In the genomic region with DNA sequence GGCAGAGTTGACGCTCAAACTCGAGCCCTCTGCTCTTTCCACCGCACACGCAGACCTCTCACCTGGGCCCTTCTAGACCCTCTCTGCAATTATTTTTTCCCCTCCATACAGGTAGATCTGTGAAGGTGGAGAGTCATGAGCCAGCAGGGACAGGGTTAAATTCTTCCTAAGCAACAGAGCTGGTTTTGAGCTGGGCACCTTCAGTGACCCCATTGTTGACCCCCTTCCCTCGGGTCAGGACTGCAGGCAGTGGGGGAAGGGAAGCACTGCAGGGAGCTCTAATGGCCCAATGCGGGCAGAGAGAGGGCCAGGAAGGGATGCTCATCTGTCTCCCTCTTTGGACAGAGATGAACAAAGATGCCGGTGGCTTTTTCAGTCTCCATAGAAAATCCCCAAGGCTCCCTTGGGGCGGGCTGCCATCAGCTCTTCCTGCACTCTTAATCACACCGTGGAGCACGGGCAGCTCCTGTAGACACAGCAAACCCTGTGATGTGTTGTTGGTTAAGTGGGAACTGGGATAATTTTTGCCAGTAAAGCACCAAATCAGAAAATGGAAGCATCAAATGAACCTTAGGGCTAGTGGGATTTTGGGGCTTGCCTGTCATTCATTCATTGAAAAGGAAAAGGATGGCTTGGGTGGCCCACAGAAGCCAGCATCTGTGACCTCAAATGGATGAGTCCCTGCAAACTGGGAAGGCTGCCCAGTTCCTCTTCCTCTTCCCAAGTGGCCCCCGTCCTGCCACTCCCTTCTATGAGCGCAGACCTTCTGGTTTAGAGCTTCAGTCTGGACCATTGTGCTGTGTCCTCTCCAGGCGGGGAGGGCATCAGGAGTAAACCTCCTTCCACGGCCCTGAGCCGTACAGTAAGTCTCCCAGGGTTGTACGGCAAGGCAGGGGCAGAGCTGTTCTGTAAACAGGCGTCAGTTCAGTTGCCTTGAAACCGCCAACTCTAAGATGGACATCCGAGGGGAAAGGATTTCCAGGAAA, we compare ENCODE assay signal across 2 cellular contexts.
TF ChIP-seq lines count a peak whose summit lies in the region.

No MANE protein-coding gene starts in this region.

TF ChIP-seq in H1, 55 proteins besides CTCF, POLR2A, EP300 and RAD21 (continues in another document):
- TF ChIP-seq RNF2 (IDR thresholded peaks at IDR 0.05; ENCODE audit: borderline replicate concordance, low read depth, low read length, missing control alignments, poor library complexity, severe bottlenecking) (no peak), ZNF274 (IDR thresholded peaks at IDR 0.05; ENCODE audit: borderline replicate concordance, extremely low read depth, low read length) (no peak), RFX5 (IDR thresholded peaks at IDR 0.05; ENCODE audit: borderline replicate concordance, low read depth, low read length) (no peak), FOSL1 (IDR thresholded peaks at IDR 0.05; ENCODE audit: insufficient read depth, low read depth, low read length) (no peak), CBX5 (IDR thresholded peaks at IDR 0.05; ENCODE audit: low read depth, low read length) (no peak), HDAC6 (IDR thresholded peaks at IDR 0.05; ENCODE audit: low read depth, low read length) (no peak), CEBPB (IDR thresholded peaks at IDR 0.05; ENCODE audit: low read depth, low read length) (no peak), SAP30 (IDR thresholded peaks at IDR 0.05; ENCODE audit: insufficient read depth, insufficient replicate concordance, low read length) (no peak), MAFK (IDR thresholded peaks at IDR 0.05; ENCODE audit: low read depth, low read length) (no peak), RXRA (IDR thresholded peaks at IDR 0.05; ENCODE audit: insufficient read depth, low read depth, low read length) (peak; percentile 99), POLR2AphosphoS5 (IDR thresholded peaks at IDR 0.05; ENCODE audit: low read depth, low read length) (no peak; the same call in 1 of the 2 replicates), SIRT6 (IDR thresholded peaks at IDR 0.05; ENCODE audit: low read length) (no peak), TEAD4 (IDR thresholded peaks at IDR 0.05; ENCODE audit: low read depth, low read length) (peak; percentile 40), SRF (IDR thresholded peaks at IDR 0.05; ENCODE audit: low read depth, low read length) (no peak), ASH2L (IDR thresholded peaks at IDR 0.05; ENCODE audit: low read length) (peak; percentile 79), YY1 (IDR thresholded peaks at IDR 0.05; ENCODE audit: low read depth, low read length) (peak; percentile 74), KDM1A (IDR thresholded peaks at IDR 0.05; ENCODE audit: borderline replicate concordance, low read length) (no peak), BRCA1 (IDR thresholded peaks at IDR 0.05; ENCODE audit: low read depth, low read length) (no peak), KDM4A (IDR thresholded peaks at IDR 0.05; ENCODE audit: low read depth, low read length, severe bottlenecking) (no peak), JUND (IDR thresholded peaks at IDR 0.05; ENCODE audit: low read length) (no peak), CREB1 (IDR thresholded peaks at IDR 0.05) (no peak), EZH2 (IDR thresholded peaks at IDR 0.05; ENCODE audit: low read depth, low read length, severe bottlenecking) (no peak), TBP (IDR thresholded peaks at IDR 0.05; ENCODE audit: low read depth, low read length) (no peak), SP1 (IDR thresholded peaks at IDR 0.05; ENCODE audit: low read depth, low read length) (peak; percentile 74; the same call in 1 of the 2 replicates), RBBP5 (IDR thresholded peaks at IDR 0.05; ENCODE audit: borderline replicate concordance, low read depth, low read length) (peak; percentile 75; the same call in 1 of the 2 replicates), BACH1 (IDR thresholded peaks at IDR 0.05; ENCODE audit: low read length) (no peak), SP2 (IDR thresholded peaks at IDR 0.05; ENCODE audit: low read length) (no peak), SIX5 (IDR thresholded peaks at IDR 0.05; ENCODE audit: low read depth, low read length) (no peak), EGR1 (IDR thresholded peaks at IDR 0.05; ENCODE audit: borderline replicate concordance, low read depth, low read length) (no peak)
- TF ChIP-seq, protein P1, sequence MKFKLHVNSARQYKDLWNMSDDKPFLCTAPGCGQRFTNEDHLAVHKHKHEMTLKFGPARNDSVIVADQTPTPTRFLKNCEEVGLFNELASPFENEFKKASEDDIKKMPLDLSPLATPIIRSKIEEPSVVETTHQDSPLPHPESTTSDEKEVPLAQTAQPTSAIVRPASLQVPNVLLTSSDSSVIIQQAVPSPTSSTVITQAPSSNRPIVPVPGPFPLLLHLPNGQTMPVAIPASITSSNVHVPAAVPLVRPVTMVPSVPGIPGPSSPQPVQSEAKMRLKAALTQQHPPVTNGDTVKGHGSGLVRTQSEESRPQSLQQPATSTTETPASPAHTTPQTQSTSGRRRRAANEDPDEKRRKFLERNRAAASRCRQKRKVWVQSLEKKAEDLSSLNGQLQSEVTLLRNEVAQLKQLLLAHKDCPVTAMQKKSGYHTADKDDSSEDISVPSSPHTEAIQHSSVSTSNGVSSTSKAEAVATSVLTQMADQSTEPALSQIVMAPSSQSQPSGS (IDR thresholded peaks at IDR 0.05; ENCODE audit: low read length): no peak
- TF ChIP-seq, protein P2, sequence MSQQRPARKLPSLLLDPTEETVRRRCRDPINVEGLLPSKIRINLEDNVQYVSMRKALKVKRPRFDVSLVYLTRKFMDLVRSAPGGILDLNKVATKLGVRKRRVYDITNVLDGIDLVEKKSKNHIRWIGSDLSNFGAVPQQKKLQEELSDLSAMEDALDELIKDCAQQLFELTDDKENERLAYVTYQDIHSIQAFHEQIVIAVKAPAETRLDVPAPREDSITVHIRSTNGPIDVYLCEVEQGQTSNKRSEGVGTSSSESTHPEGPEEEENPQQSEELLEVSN (IDR thresholded peaks at IDR 0.05): no peak
- TF ChIP-seq, protein P3, sequence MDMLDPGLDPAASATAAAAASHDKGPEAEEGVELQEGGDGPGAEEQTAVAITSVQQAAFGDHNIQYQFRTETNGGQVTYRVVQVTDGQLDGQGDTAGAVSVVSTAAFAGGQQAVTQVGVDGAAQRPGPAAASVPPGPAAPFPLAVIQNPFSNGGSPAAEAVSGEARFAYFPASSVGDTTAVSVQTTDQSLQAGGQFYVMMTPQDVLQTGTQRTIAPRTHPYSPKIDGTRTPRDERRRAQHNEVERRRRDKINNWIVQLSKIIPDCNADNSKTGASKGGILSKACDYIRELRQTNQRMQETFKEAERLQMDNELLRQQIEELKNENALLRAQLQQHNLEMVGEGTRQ (IDR thresholded peaks at IDR 0.05; ENCODE audit: low read length): no peak

TF ChIP-seq in liver, 16 proteins besides CTCF, POLR2A, EP300 and RAD21:
- TF ChIP-seq RXRA (IDR thresholded peaks at IDR 0.05) (peak in 1 of 2 donors; percentile 28), YY1 (IDR thresholded peaks at IDR 0.05) (no peak), NR2F2 (IDR thresholded peaks at IDR 0.05) (peak; percentile 42)
